In genomic region chr6:5995705-5996686, GRCh38 we compare ENCODE assay signal across 8 cellular contexts. TPM values are rescaled to one million over a fixed set of nuclear protein-coding genes. Genes with fewer than 3 reads are reported as not detected.
DNase-seq lines count a peak whose midpoint lies in the region; ATAC-seq and TF ChIP-seq lines count a peak whose summit lies in the region.

No MANE protein-coding gene starts in this region.

- H3K27ac ChIP-seq in cingulate gyrus (ENCODE audit: low read depth, low read length): peak overlapping the region; percentile 40
- H3K27ac ChIP-seq in liver (ENCODE audit: low read depth in 1 of 2, low read length in 2 of 2): peak overlapping the region; percentile 22 to 31
- peak overlapping the region; percentile 81 for H3K27ac ChIP-seq in suprapubic skin

- H3K4me3 Mint-ChIP-seq in activated naive CD4-positive, alpha-beta T cell treated with anti-CD3 and anti-CD28 coated beads, Interleukin-2, amount 50 U/mL, for 24 hours: peak overlapping the region; percentile 90

- TF ChIP-seq POLR2A in suprapubic skin (IDR thresholded peaks at IDR 0.05): no peak

- H3K9me3 ChIP-seq in liver (ENCODE audit: control insufficient read depth in 4 of 4, low read length in 3 of 4) (peaks cover 0 to 3% (median 0%) of the 10 kb centered on the region in 4 donors), suprapubic skin (no peaks in the 10 kb centered on the region)

- TF ChIP-seq EP300 in suprapubic skin (IDR thresholded peaks at IDR 0.05): no peak

- peak overlapping the region in 1 of 2 donors; percentile 38 for H3K9ac ChIP-seq in liver (ENCODE audit: low read depth in 1 of 2, low read length in 2 of 2)

- H3K36me3 Mint-ChIP-seq in activated naive CD4-positive, alpha-beta T cell treated with anti-CD3 and anti-CD28 coated beads, Interleukin-2, amount 50 U/mL, for 24 hours: peaks cover 3% of the 10 kb centered on the region

- H3K27me3 Mint-ChIP-seq in activated naive CD4-positive, alpha-beta T cell treated with anti-CD3 and anti-CD28 coated beads, Interleukin-2, amount 50 U/mL, for 24 hours: peaks cover 62% of the 10 kb centered on the region

- H3K4me3 ChIP-seq in liver (ENCODE audit: low read depth in 1 of 3, low read length in 3 of 3) (peak overlapping the region in 2 of 3 donors; percentile 67 to 76), suprapubic skin (peak overlapping the region; percentile 72)

- DNase-seq in activated naive CD4-positive, alpha-beta T cell treated with anti-CD3 and anti-CD28 coated beads, Interleukin-2, amount 50 U/mL, for 16 hours: no peak
- DNase-seq in suprapubic skin (ENCODE audit: low spot score in 2 of 2) (peak in 1 of 2 donors; percentile 93), NCI-H128 (lab: John Stamatoyannopoulos, UW; ENCODE audit: unreplicated experiment) (no peak)

- ATAC-seq in GM19452 (IDR thresholded peaks at IDR 0.05; ENCODE audit: unreplicated experiment): no peak

- TF ChIP-seq CTCF in liver (IDR thresholded peaks at IDR 0.05; ENCODE audit: low read depth, low read length, missing input control): no peak
- peak in 1 of 2 donors; percentile 23 for TF ChIP-seq CTCF in suprapubic skin (IDR thresholded peaks at IDR 0.05)

- 9% methylated on average over 50 of the region's 50 CpGs for WGBS in liver
- 11% methylated on average over 43 of the region's 50 CpGs for WGBS in suprapubic skin

- no peaks in the 10 kb centered on the region for H3K36me3 ChIP-seq in liver (ENCODE audit: control insufficient read depth in 4 of 4, insufficient read depth in 3 of 4, low read depth in 1 of 4, low read length in 3 of 4)
- H3K36me3 ChIP-seq in suprapubic skin: no peaks in the 10 kb centered on the region

- H3K9me3 Mint-ChIP-seq in activated naive CD4-positive, alpha-beta T cell treated with anti-CD3 and anti-CD28 coated beads, Interleukin-2, amount 50 U/mL, for 24 hours: peaks cover 4% of the 10 kb centered on the region

- peaks cover 62% of the 10 kb centered on the region for H3K4me1 Mint-ChIP-seq in activated naive CD4-positive, alpha-beta T cell treated with anti-CD3 and anti-CD28 coated beads, Interleukin-2, amount 50 U/mL, for 24 hours

- H3K4me1 ChIP-seq in liver (ENCODE audit: control insufficient read depth in 4 of 4, insufficient read depth in 4 of 4, low read length in 3 of 4) (peaks cover 8 to 24% (median 12%) of the 10 kb centered on the region in 4 donors), suprapubic skin (peaks cover 45% of the 10 kb centered on the region)

- H3K27me3 ChIP-seq in liver (ENCODE audit: control insufficient read depth in 4 of 4, insufficient read depth in 4 of 4, low read length in 3 of 4) (peaks cover 0 to 29% (median 10%) of the 10 kb centered on the region in 4 donors), suprapubic skin (peaks cover 88% of the 10 kb centered on the region)

- no peak for TF ChIP-seq RAD21 in liver (IDR thresholded peaks at IDR 0.05)

- peak overlapping the region; percentile 65 for H3K27ac Mint-ChIP-seq in activated naive CD4-positive, alpha-beta T cell treated with anti-CD3 and anti-CD28 coated beads, Interleukin-2, amount 50 U/mL, for 24 hours

TF ChIP-seq in PFSK-1, 5 proteins besides CTCF, POLR2A, EP300 and RAD21:
- TF ChIP-seq POLR2AphosphoS5 (IDR thresholded peaks at IDR 0.05; ENCODE audit: low read depth, low read length) (peak; percentile 23; the same call in 1 of the 2 replicates), SIN3A (IDR thresholded peaks at IDR 0.05; ENCODE audit: borderline replicate concordance, insufficient read depth, low read length) (no peak)

TF ChIP-seq in liver, 16 proteins besides CTCF, POLR2A, EP300 and RAD21:
- TF ChIP-seq SP1 (IDR thresholded peaks at IDR 0.05) (no peak), RXRA (IDR thresholded peaks at IDR 0.05) (no peak), ATF3 (IDR thresholded peaks at IDR 0.05) (no peak), HNF4A (conservative IDR thresholded peaks at IDR 0.05) (no peak), TAF1 (conservative IDR thresholded peaks at IDR 0.05) (no peak), NR2F2 (IDR thresholded peaks at IDR 0.05) (no peak), MAX (IDR thresholded peaks at IDR 0.05) (no peak), FOXA2 (IDR thresholded peaks at IDR 0.05) (no peak), HNF4G (IDR thresholded peaks at IDR 0.05) (no peak)
- TF ChIP-seq, protein P1, sequence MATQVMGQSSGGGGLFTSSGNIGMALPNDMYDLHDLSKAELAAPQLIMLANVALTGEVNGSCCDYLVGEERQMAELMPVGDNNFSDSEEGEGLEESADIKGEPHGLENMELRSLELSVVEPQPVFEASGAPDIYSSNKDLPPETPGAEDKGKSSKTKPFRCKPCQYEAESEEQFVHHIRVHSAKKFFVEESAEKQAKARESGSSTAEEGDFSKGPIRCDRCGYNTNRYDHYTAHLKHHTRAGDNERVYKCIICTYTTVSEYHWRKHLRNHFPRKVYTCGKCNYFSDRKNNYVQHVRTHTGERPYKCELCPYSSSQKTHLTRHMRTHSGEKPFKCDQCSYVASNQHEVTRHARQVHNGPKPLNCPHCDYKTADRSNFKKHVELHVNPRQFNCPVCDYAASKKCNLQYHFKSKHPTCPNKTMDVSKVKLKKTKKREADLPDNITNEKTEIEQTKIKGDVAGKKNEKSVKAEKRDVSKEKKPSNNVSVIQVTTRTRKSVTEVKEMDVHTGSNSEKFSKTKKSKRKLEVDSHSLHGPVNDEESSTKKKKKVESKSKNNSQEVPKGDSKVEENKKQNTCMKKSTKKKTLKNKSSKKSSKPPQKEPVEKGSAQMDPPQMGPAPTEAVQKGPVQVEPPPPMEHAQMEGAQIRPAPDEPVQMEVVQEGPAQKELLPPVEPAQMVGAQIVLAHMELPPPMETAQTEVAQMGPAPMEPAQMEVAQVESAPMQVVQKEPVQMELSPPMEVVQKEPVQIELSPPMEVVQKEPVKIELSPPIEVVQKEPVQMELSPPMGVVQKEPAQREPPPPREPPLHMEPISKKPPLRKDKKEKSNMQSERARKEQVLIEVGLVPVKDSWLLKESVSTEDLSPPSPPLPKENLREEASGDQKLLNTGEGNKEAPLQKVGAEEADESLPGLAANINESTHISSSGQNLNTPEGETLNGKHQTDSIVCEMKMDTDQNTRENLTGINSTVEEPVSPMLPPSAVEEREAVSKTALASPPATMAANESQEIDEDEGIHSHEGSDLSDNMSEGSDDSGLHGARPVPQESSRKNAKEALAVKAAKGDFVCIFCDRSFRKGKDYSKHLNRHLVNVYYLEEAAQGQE (IDR thresholded peaks at IDR 0.05): no peak

RNA-seq across cellular contexts. Expression of gene NRN1, which starts 10.7 kb away (rescaled TPM):
- polyA plus RNA-seq in PFSK-1 (2012; ENCODE audit: insufficient read length, low read depth): 23.0 TPM
- total RNA-seq in liver: 1 to 10 TPM; 1.2 to 1.6 TPM
- polyA plus RNA-seq in liver: 1 to 10 TPM; 1.5 to 2.9 TPM
- 10 to 100 TPM in 2 of 4 donors, 1 to 10 TPM in 2; 5.1 to 16.1 (median 8.8) TPM for total RNA-seq in suprapubic skin

Comparison
In these comparisons a context has a peak if more than half of its experiments do, and no peak if none do; other contexts are left out.
1. H3K27ac ChIP-seq: peak in every context shown above with its lines; median percentile 81 in suprapubic skin; 40 in cingulate gyrus; 26 in liver.